ENCODE assay signal across 21 cellular contexts in the genomic region with DNA sequence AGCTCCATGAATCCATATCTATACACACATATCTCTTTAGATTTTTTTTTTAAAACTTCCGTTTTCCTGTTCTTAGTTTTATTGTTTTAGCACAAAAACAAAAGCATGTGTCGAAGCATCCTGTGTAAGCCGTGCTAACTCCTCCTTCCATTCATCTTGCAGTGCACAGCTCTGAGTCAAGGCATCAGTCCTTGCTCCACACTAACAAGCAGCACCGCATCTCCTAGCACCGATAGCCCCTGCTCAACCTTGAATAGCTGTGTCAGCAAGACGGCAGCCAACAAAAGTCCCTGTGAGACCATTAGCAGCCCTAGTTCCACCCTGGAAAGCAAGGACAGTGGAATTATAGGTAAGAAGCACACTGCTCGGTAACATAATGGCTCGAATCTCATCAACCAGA.
DNase-seq lines count a peak whose midpoint lies in the region; ATAC-seq and TF ChIP-seq lines count a peak whose summit lies in the region.
"Had no signal": no experiment of that assay in that cellular context is flagged by ENCODE, and none has a peak within 500 bp of the region (broad histone marks: within the 10 kb centered on the region; RNA-seq: fewer than 3 reads in every experiment).

No MANE protein-coding gene starts in this region.

- H3K4me3 ChIP-seq in fibroblast of mammary gland (ENCODE audit: control insufficient read depth, low read depth, low read length) = no peak overlapping the region
- H3K4me3 ChIP-seq: gastroesophageal sphincter, psoas muscle had no signal

- H3K27me3 Mint-ChIP-seq in activated CD4-positive, alpha-beta T cell treated with anti-CD3 and anti-CD28 coated beads for 36 hours = no peaks in the 10 kb centered on the region
- H3K27me3 Mint-ChIP-seq in T-cell = peaks cover 3 to 5% of the 10 kb centered on the region in 2 donors
- peaks cover 2% of the 10 kb centered on the region for H3K27me3 Mint-ChIP-seq in activated T-helper 2 cell treated with anti-CD3 and anti-CD28 coated beads, Interferon-gamma antibody, Interleukin-2, Interleukin-4, amounts not matched to agents 10 μg/mL and 5 μg/mL and 100 μg/mL, durations not matched to agents 14 hours and 24 hours and 36 hours (ENCODE audit: low read depth)

- H3K4me3 Mint-ChIP-seq in activated CD4-positive, alpha-beta T cell treated with anti-CD3 and anti-CD28 coated beads for 36 hours = no peak overlapping the region
- H3K4me3 Mint-ChIP-seq in T-cell = no peak overlapping the region
- no peak overlapping the region for H3K4me3 Mint-ChIP-seq in activated T-helper 2 cell treated with anti-CD3 and anti-CD28 coated beads, Interferon-gamma antibody, Interleukin-2, Interleukin-4, amounts not matched to agents 10 μg/mL and 5 μg/mL and 100 μg/mL, durations not matched to agents 14 hours and 24 hours and 36 hours (ENCODE audit: low read depth)
- H3K4me3 Mint-ChIP-seq: activated T-cell treated with anti-CD3 and anti-CD28 coated beads, Interleukin-2, amount 50 U/mL, for 4 hours; neural crest cell had no signal

- H3K27ac Mint-ChIP-seq in activated CD4-positive, alpha-beta T cell treated with anti-CD3 and anti-CD28 coated beads for 36 hours = no peak overlapping the region
- no peak overlapping the region for H3K27ac Mint-ChIP-seq in T-cell
- H3K27ac Mint-ChIP-seq in activated T-helper 2 cell treated with anti-CD3 and anti-CD28 coated beads, Interferon-gamma antibody, Interleukin-2, Interleukin-4, amounts not matched to agents 10 μg/mL and 5 μg/mL and 100 μg/mL, durations not matched to agents 14 hours and 24 hours and 36 hours = no peak overlapping the region

- H3K36me3 Mint-ChIP-seq in activated CD4-positive, alpha-beta T cell treated with anti-CD3 and anti-CD28 coated beads for 36 hours (ENCODE audit: low read depth) = no peaks in the 10 kb centered on the region
- H3K36me3 Mint-ChIP-seq in T-cell = no peaks in the 10 kb centered on the region
- H3K36me3 Mint-ChIP-seq in activated T-helper 2 cell treated with anti-CD3 and anti-CD28 coated beads, Interferon-gamma antibody, Interleukin-2, Interleukin-4, amounts not matched to agents 10 μg/mL and 5 μg/mL and 100 μg/mL, durations not matched to agents 14 hours and 24 hours and 36 hours (ENCODE audit: low read depth) = no peaks in the 10 kb centered on the region

- CTCF ChIA-PET in activated CD4-positive, alpha-beta T cell treated with anti-CD3 and anti-CD28 coated beads for 36 hours (lab: Charles Lee) = interaction anchor here (0.6 to 1.3 kb wide), 3 partner anchors 32 to 1341 kb away, joined by 3 read pairs; no protein-coding TSS in a partner anchor
- CTCF ChIA-PET in T-cell (lab: Charles Lee) = interaction anchor here (0.5 to 0.9 kb wide), 3 partner anchors 31 to 816 kb away, joined by 3 read pairs; no protein-coding TSS in a partner anchor

- H3K9me3 Mint-ChIP-seq in activated CD4-positive, alpha-beta T cell treated with anti-CD3 and anti-CD28 coated beads for 36 hours (ENCODE audit: low read depth) = no peaks in the 10 kb centered on the region
- H3K9me3 Mint-ChIP-seq in T-cell = no peaks in the 10 kb centered on the region
- H3K9me3 Mint-ChIP-seq in activated T-helper 2 cell treated with anti-CD3 and anti-CD28 coated beads, Interferon-gamma antibody, Interleukin-2, Interleukin-4, amounts not matched to agents 10 μg/mL and 5 μg/mL and 100 μg/mL, durations not matched to agents 14 hours and 24 hours and 36 hours = no peaks in the 10 kb centered on the region
- H3K9me3 Mint-ChIP-seq: activated T-cell treated with anti-CD3 and anti-CD28 coated beads, Interleukin-2, amount 50 U/mL, for 4 hours; neural crest cell had no signal

- intact Hi-C loops in activated CD4-positive, alpha-beta T cell treated with anti-CD3 and anti-CD28 coated beads for 36 hours (cut with DNase I, micrococcal nuclease) = no loop called here
- intact Hi-C loops in activated T-helper 2 cell treated with anti-CD3 and anti-CD28 coated beads, Interferon-gamma antibody, Interleukin-2, Interleukin-4, amounts not matched to agents 10 μg/mL and 5 μg/mL and 100 μg/mL, durations not matched to agents 14 hours and 24 hours and 36 hours (cut with micrococcal nuclease) = no loop called here
- intact Hi-C loops in left colon (cut with DNase I, micrococcal nuclease) = no loop called here

- peak; percentile 23 for DNase-seq in activated CD4-positive, alpha-beta T cell treated with anti-CD3 and anti-CD28 coated beads for 36 hours
- no peak for DNase-seq in activated CD4-positive, alpha-beta T cell treated with anti-CD3 and anti-CD28 coated beads, Interleukin-2, amount 50 U/mL, for 1 hour
- peak in 1 of 34 experiments; percentile 15 for DNase-seq in T-cell
- peak; percentile 19 for DNase-seq in fibroblast of mammary gland (ENCODE audit: low read depth)
- peak; percentile 31 for DNase-seq in pons (ENCODE audit: low spot score)
- DNase-seq in activated T-helper 2 cell treated with anti-CD3 and anti-CD28 coated beads, Interferon-gamma antibody, Interleukin-2, Interleukin-4, amounts not matched to agents 10 μg/mL and 5 μg/mL and 100 μg/mL, durations not matched to agents 14 hours and 24 hours and 36 hours (ENCODE audit: low spot score) = no peak
- DNase-seq in left colon = no peak
- DNase-seq: activated CD4-positive, CD25-positive, alpha-beta regulatory T cell; activated T-cell treated with anti-CD3 and anti-CD28 coated beads, Interleukin-2, amount 50 U/mL, for 4 hours; central memory CD4-positive, alpha-beta T cell; COR-L47; H7; kidney glomerular epithelial cell; NCI-H1105; NCI-H2029 treated with DMSO at 0.1 percent for 48 hours; psoas muscle; RPMI8226 had no signal

- POLR2A ChIA-PET in activated CD4-positive, alpha-beta T cell treated with anti-CD3 and anti-CD28 coated beads for 36 hours (lab: Charles Lee) = no interaction called here
- POLR2A ChIA-PET in T-cell (lab: Charles Lee) = no interaction called here

- ATAC-seq in activated CD4-positive, alpha-beta T cell treated with anti-CD3 and anti-CD28 coated beads for 36 hours = peak; percentile 74
- peak; percentile 28 to 81 (median 74) for ATAC-seq in T-cell (replicated peaks in 1 of 4)
- ATAC-seq in HG02870 (IDR thresholded peaks at IDR 0.05; ENCODE audit: unreplicated experiment) = no peak
- ATAC-seq in left colon = no peak
- ATAC-seq: esophagus mucosa, gastroesophageal sphincter, psoas muscle had no signal

- no peak for TF ChIP-seq CTCF in fibroblast of mammary gland (conservative IDR thresholded peaks at IDR 0.05; ENCODE audit: control insufficient read depth, insufficient read depth, low read depth, low read length)

- H3K4me1 Mint-ChIP-seq in activated CD4-positive, alpha-beta T cell treated with anti-CD3 and anti-CD28 coated beads for 36 hours = peaks cover 32% of the 10 kb centered on the region
- peaks cover 21 to 37% (median 35%) of the 10 kb centered on the region in 3 donors for H3K4me1 Mint-ChIP-seq in T-cell
- H3K4me1 Mint-ChIP-seq in activated T-helper 2 cell treated with anti-CD3 and anti-CD28 coated beads, Interferon-gamma antibody, Interleukin-2, Interleukin-4, amounts not matched to agents 10 μg/mL and 5 μg/mL and 100 μg/mL, durations not matched to agents 14 hours and 24 hours and 36 hours (ENCODE audit: low read depth) = peaks cover 4% of the 10 kb centered on the region

Comparison
In these comparisons a context has a peak if more than half of its experiments do, and no peak if none do; other contexts are left out.
1. DNase-seq: peak in activated CD4-positive, alpha-beta T cell treated with anti-CD3 and anti-CD28 coated beads for 36 hours (single experiment), fibroblast of mammary gland (single experiment) and pons (single experiment); none in activated CD4-positive, alpha-beta T cell treated with anti-CD3 and anti-CD28 coated beads, Interleukin-2, amount 50 U/mL, for 1 hour (single experiment), activated T-helper 2 cell treated with anti-CD3 and anti-CD28 coated beads, Interferon-gamma antibody, Interleukin-2, Interleukin-4, amounts not matched to agents 10 μg/mL and 5 μg/mL and 100 μg/mL, durations not matched to agents 14 hours and 24 hours and 36 hours (single experiment) and left colon (0 of 2).
2. ATAC-seq: peak in activated CD4-positive, alpha-beta T cell treated with anti-CD3 and anti-CD28 coated beads for 36 hours (single experiment) and T-cell (4 of 4); none in HG02870 (single experiment) and left colon (single experiment).